19 cellular contexts compared by ENCODE assay signal in genomic region chr10:93678386-93678785, GRCh38. TPM values are rescaled to one million over a fixed set of nuclear protein-coding genes. Genes with fewer than 3 reads are reported as not detected.
DNase-seq lines count a peak whose midpoint lies in the region; ATAC-seq, FAIRE-seq and TF ChIP-seq lines count a peak whose summit lies in the region.
"Had no signal": no experiment of that assay in that cellular context is flagged by ENCODE, and none has a peak within 500 bp of the region (broad histone marks: within the 10 kb centered on the region; RNA-seq: fewer than 3 reads in every experiment).

No MANE protein-coding gene starts in this region.

- no peak for TF ChIP-seq CTCF in A549 (IDR thresholded peaks at IDR 0.05)

- no peaks in the 10 kb centered on the region for H3K27me3 ChIP-seq in mesendoderm (ENCODE audit: insufficient read depth, low read length, poor library complexity)

- H3K79me2 ChIP-seq in mesendoderm (ENCODE audit: control insufficient read depth, insufficient read depth, low read length), result no peaks in the 10 kb centered on the region

- no peak overlapping the region for H3K27ac ChIP-seq in A549
- H3K27ac ChIP-seq in mesendoderm (ENCODE audit: low read depth, low read length), result no peak overlapping the region
- H3K27ac ChIP-seq: C4-2B had no signal

- TF ChIP-seq EP300 in A549 (IDR thresholded peaks at IDR 0.05), result no peak

- no peak overlapping the region for H2BK15ac ChIP-seq in mesendoderm (replicated peaks; ENCODE audit: low read depth)

- DNase-seq in A549 (ENCODE audit: low read depth in 1 of 2, low spot score in 1 of 2), result no peak
- DNase-seq in ELF-1 (ENCODE audit: low read depth, low spot score), result peak; percentile 25
- DNase-seq in effector memory CD8-positive, alpha-beta T cell, result no peak
- DNase-seq in mesendoderm, result peak; percentile 82
- no peak for DNase-seq in DMS 273 treated with DMSO at 0.1 percent for 48 hours (lab: John Stamatoyannopoulos, UW)
- no peak for DNase-seq in head of caudate nucleus
- DNase-seq in superior temporal gyrus (ENCODE audit: extremely low spot score), result no peak
- DNase-seq: AML-193; Caco-2; CD4-positive, alpha-beta T cell; DMS153; DMS79; GF-D8; GOT3; H9 had no signal

- H3K27ac Mint-ChIP-seq in effector memory CD8-positive, alpha-beta T cell, result peak overlapping the region; percentile 25 to 41
- H3K27ac Mint-ChIP-seq: CD4-positive, alpha-beta T cell had no signal

- H3K9ac ChIP-seq in mesendoderm (ENCODE audit: low read length), result no peak overlapping the region

- H3K4me3 ChIP-seq in A549 (no peak overlapping the region), mesendoderm (ENCODE audit: low read length) (no peak overlapping the region)

- 81% methylated on average over 4 of the region's 4 CpGs for WGBS in A549 (ENCODE audit: missing lambda C conversion rate)
- no CpG with 5 or more reads among the region's 4 CpGs for WGBS in mesendoderm (ENCODE audit: extremely low coverage, insufficient coverage, low lambda C conversion rate)

- no peak overlapping the region for H4K5ac ChIP-seq in mesendoderm (ENCODE audit: low read length)

- no peak overlapping the region for H3K4me2 ChIP-seq in A549
- no peak overlapping the region for H3K4me2 ChIP-seq in mesendoderm (ENCODE audit: low read length)

- no peak overlapping the region for H2BK5ac ChIP-seq in mesendoderm (ENCODE audit: low read length)

- H3K27me3 Mint-ChIP-seq in effector memory CD8-positive, alpha-beta T cell, result no peaks in the 10 kb centered on the region
- H3K27me3 Mint-ChIP-seq: CD4-positive, alpha-beta T cell had no signal

- no peak overlapping the region for H3K23ac ChIP-seq in mesendoderm (ENCODE audit: low read length)

- H3K18ac ChIP-seq in mesendoderm (ENCODE audit: low read length), result no peak overlapping the region

- peaks cover 0 to 6% of the 10 kb centered on the region in 2 donors for H3K4me1 Mint-ChIP-seq in effector memory CD8-positive, alpha-beta T cell (ENCODE audit: low read depth in 2 of 2)
- H3K4me1 Mint-ChIP-seq: H9 had no signal

- H2BK120ac ChIP-seq in mesendoderm (ENCODE audit: low read depth, low read length), result no peak overlapping the region

- ATAC-seq in A549, result no peak
- no peak for ATAC-seq in effector memory CD8-positive, alpha-beta T cell (replicated peaks)
- ATAC-seq in GM19324 (IDR thresholded peaks at IDR 0.05; ENCODE audit: low FRiP score, unreplicated experiment), result no peak

- FAIRE-seq in A549 (lab: Jason Lieb, UNC), result no peak
- FAIRE-seq: A204.1, D721Med had no signal

- H3K4me1 ChIP-seq in A549 (no peaks in the 10 kb centered on the region), mesendoderm (ENCODE audit: control insufficient read depth, low read depth, low read length) (no peaks in the 10 kb centered on the region)

- POLR2A ChIA-PET in A549 (lab: Yijun Ruan, JAX), result no interaction called here

- CTCF ChIA-PET in A549 (lab: Yijun Ruan, JAX), result interaction anchor here (1.1 to 5.7 kb wide), 10 partner anchors 13 to 598 kb away, joined by 3 to 131 read pairs (median 7); partner anchors contain the start of gene MYOF

- intact Hi-C loops in head of caudate nucleus (cut with DNase I), result no loop called here

- H3K79me1 ChIP-seq in mesendoderm (ENCODE audit: low read length), result no peaks in the 10 kb centered on the region

- no peak overlapping the region for H4K8ac ChIP-seq in mesendoderm (ENCODE audit: low read depth, low read length)

- no peak overlapping the region for H3K56ac ChIP-seq in mesendoderm (ENCODE audit: low read length)

- no peak overlapping the region for H3K4me3 Mint-ChIP-seq in effector memory CD8-positive, alpha-beta T cell
- H3K4me3 Mint-ChIP-seq: CD4-positive, alpha-beta T cell; H9 had no signal

- no peak overlapping the region for H3K4ac ChIP-seq in mesendoderm (ENCODE audit: low read depth, low read length)

- no peak for TF ChIP-seq POLR2A in A549 (IDR thresholded peaks at IDR 0.05; ENCODE audit: low read length)

- H3K9me3 Mint-ChIP-seq in effector memory CD8-positive, alpha-beta T cell, result no peaks in the 10 kb centered on the region
- H3K9me3 Mint-ChIP-seq: CD4-positive, alpha-beta T cell; H9 had no signal

- H3K9me3 ChIP-seq in A549, result no peaks in the 10 kb centered on the region
- H3K9me3 ChIP-seq: Caco-2 had no signal

- no peaks in the 10 kb centered on the region for H3K36me3 ChIP-seq in mesendoderm (ENCODE audit: control insufficient read depth, insufficient read depth, low read length)

- no peak overlapping the region for H2AK5ac ChIP-seq in mesendoderm (ENCODE audit: low read length)

- no peak for TF ChIP-seq RAD21 in A549 (conservative IDR thresholded peaks at IDR 0.05 in 1 of 2, IDR thresholded peaks at IDR 0.05 in 1 of 2)

- H3K36me3 Mint-ChIP-seq in effector memory CD8-positive, alpha-beta T cell (ENCODE audit: insufficient read depth), result peaks cover 37% of the 10 kb centered on the region

TF ChIP-seq in A549, 52 proteins besides CTCF, POLR2A, EP300 and RAD21:
- no peak for TF ChIP-seq MAZ (IDR thresholded peaks at IDR 0.05; ENCODE audit: borderline replicate concordance, low read depth, low read length)
- no peak for TF ChIP-seq RCOR1 (IDR thresholded peaks at IDR 0.05; ENCODE audit: low read depth, low read length)
- no peak for TF ChIP-seq FOSL2 (IDR thresholded peaks at IDR 0.05)
- 0 out of 2 replicates have a peak, but pooled peaks have one; percentile 28 for TF ChIP-seq FOSL2 (CRISPR knock-in tag; IDR thresholded peaks at IDR 0.05)
- TF ChIP-seq SREBF2 (IDR thresholded peaks at IDR 0.05), result no peak
- TF ChIP-seq CEBPB (IDR thresholded peaks at IDR 0.05), result no peak

RNA-seq across cellular contexts. Expression of gene FRA10AC1, which starts 24.0 kb away (rescaled TPM):
- polyA plus RNA-seq in A549 (2011; rRNA removed), result 10.0 and 20.5 TPM in 2 replicates
- polyA plus RNA-seq in A549 (2012; cell fraction: cytosol; rRNA removed), result 2.1 and 2.8 TPM in 2 replicates
- polyA plus RNA-seq in A549 (2012; cell fraction: nucleus; rRNA removed), result 2.2 and 3.9 TPM in 2 replicates
- polyA plus RNA-seq in A549 (2017; fragmentation: RNase III; extraction: RNeasy Plus Mini Kit Qiagen cat#74134 plus additional on column Dnase treatment), result 10.4 to 11.1 TPM (median 10.8 TPM) in 3 replicates
- 3.3 and 5.0 TPM in 2 replicates for polyA minus RNA-seq in A549 (2011; rRNA and poly(A)+ RNA removed)
- polyA plus RNA-seq in mesendoderm (2013, experiment 1 of 2), result 27.8 TPM
- 23.5 TPM for polyA plus RNA-seq in mesendoderm (2013, experiment 2 of 2)

Comparison
In these comparisons a context has a peak if more than half of its experiments do, and no peak if none do; other contexts are left out.
1. DNase-seq: peak in ELF-1 (single experiment) and mesendoderm (single experiment); none in A549 (0 of 2), effector memory CD8-positive, alpha-beta T cell (0 of 3), DMS 273 treated with DMSO at 0.1 percent for 48 hours (single experiment), head of caudate nucleus (0 of 42) and superior temporal gyrus (single experiment).